9 cellular contexts compared by ENCODE assay signal in the genomic region with DNA sequence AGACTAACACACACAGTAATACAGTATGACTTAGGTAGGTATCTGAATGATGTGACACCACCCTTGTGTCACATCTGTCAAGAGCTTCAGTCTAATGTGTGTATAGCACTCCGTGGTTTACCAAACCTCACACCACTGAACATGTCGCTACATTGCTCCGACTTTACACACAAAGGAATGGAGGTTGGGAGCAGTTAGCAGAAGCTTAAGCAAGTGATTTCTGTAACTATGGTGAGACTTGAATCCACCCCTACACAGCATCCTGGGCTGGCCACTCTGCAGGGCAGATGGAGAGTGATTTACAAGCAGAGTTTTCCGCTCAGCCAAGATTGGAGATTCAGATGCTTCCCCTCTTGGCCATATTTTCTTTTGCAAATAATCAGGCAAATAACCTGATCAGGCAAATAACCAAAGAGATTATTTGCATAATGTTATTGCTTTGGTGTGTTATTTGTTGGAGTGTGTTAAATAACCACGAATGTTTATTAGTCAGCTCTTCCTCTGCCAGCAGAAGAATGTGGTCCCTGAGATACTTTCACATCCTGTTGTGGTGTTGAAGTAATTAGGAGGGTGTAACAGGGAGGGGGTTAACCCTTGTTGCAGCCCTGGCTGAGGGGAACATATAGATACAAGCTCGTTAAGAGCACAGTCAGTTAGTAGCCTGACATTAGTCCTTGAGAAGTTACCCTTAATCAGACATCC.
DNase-seq lines count a peak whose midpoint lies in the region; ATAC-seq and TF ChIP-seq lines count a peak whose summit lies in the region.
"Had no signal": no experiment of that assay in that cellular context is flagged by ENCODE, and none has a peak within 500 bp of the region (broad histone marks: within the 10 kb centered on the region; RNA-seq: fewer than 3 reads in every experiment).

No MANE protein-coding gene starts in this region.

- H3F3A ChIP-seq in PC-3 (ENCODE audit: low read length, unreplicated experiment): no peaks in the 10 kb centered on the region
- H3F3A ChIP-seq in neural progenitor cell (ENCODE audit: low read depth): no peaks in the 10 kb centered on the region

- H3K27ac Mint-ChIP-seq in neural progenitor cell: no peak overlapping the region

- no peak overlapping the region for H3K4me3 Mint-ChIP-seq in neural progenitor cell

- H3K36me3 ChIP-seq in KMS-11 (ENCODE audit: insufficient read depth): no peaks in the 10 kb centered on the region
- no peaks in the 10 kb centered on the region for H3K36me3 ChIP-seq in PC-3 (ENCODE audit: low read depth, low read length)
- no peaks in the 10 kb centered on the region for H3K36me3 ChIP-seq in neural progenitor cell

- H3K9me3 Mint-ChIP-seq in neural progenitor cell: no peaks in the 10 kb centered on the region

- DNase-seq in NK-92 treated with Interleukin-12 subunit alpha and Interleukin-12 subunit beta, amount 100 ng/mL, for 24 hours (lab: John Stamatoyannopoulos, UW): peak; percentile 51
- DNase-seq in NK-92 (lab: John Stamatoyannopoulos, UW; ENCODE audit: unreplicated experiment) (no peak), cardiac fibroblast (ENCODE audit: low read depth in 2 of 2) (peak; percentile 29 to 59), PC-3 (no peak), cerebellum (ENCODE audit: low spot score) (no peak), neural progenitor cell (ENCODE audit: low spot score) (no peak)

- no peaks in the 10 kb centered on the region for H3K36me3 Mint-ChIP-seq in neural progenitor cell

- CTCF ChIA-PET in PC-3 (lab: Charles Lee): no interaction called here

- H3K4me3 ChIP-seq in KMS-11 (IDR thresholded peaks at IDR 0.05; ENCODE audit: insufficient read depth, low read depth, low read length) (no peak overlapping the region), cardiac fibroblast (replicated peaks in 1 of 2; ENCODE audit: low read depth in 2 of 2, low read length in 2 of 2) (no peak overlapping the region), PC-3 (ENCODE audit: low read length) (no peak overlapping the region), neural progenitor cell (no peak overlapping the region)

- no peaks in the 10 kb centered on the region for H3K27me3 ChIP-seq in KMS-11 (ENCODE audit: insufficient read depth, low read depth)
- H3K27me3 ChIP-seq in PC-3 (ENCODE audit: low read length): no peaks in the 10 kb centered on the region
- H3K27me3 ChIP-seq in neural progenitor cell: no peaks in the 10 kb centered on the region

- H4K20me1 ChIP-seq in KMS-11 (ENCODE audit: insufficient read depth) (no peaks in the 10 kb centered on the region), PC-3 (ENCODE audit: low read length) (no peaks in the 10 kb centered on the region), neural progenitor cell (ENCODE audit: low read depth) (no peaks in the 10 kb centered on the region)

- H3K27ac ChIP-seq in KMS-11 (peak overlapping the region; percentile 2; the same call in 1 of the 2 replicates), PC-3 (ENCODE audit: low read length) (no peak overlapping the region), neural progenitor cell (no peak overlapping the region)
- H3K27ac ChIP-seq: 22Rv1 had no signal

- H2AFZ ChIP-seq in KMS-11 (ENCODE audit: low read depth) (no peak overlapping the region), PC-3 (ENCODE audit: low read length) (no peak overlapping the region), neural progenitor cell (replicated peaks) (no peak overlapping the region)

- peak overlapping the region; percentile 36 for H3K4me2 ChIP-seq in KMS-11
- H3K4me2 ChIP-seq in PC-3 (ENCODE audit: low read length): no peak overlapping the region
- H3K4me2 ChIP-seq in neural progenitor cell: no peak overlapping the region

- no peak for TF ChIP-seq CTCF in KMS-11 (conservative IDR thresholded peaks at IDR 0.05; ENCODE audit: low read depth, low read length)
- TF ChIP-seq CTCF in cardiac fibroblast (IDR thresholded peaks at IDR 0.05; ENCODE audit: low read depth, low read length): no peak
- no peak for TF ChIP-seq CTCF in PC-3 (conservative IDR thresholded peaks at IDR 0.05; ENCODE audit: low read depth, low read length)
- TF ChIP-seq CTCF in neural progenitor cell (IDR thresholded peaks at IDR 0.05): no peak

- no TSS peak for BruUV-seq in PC-3 (replicated peaks; lab: Mats Ljungman, UMichigan)

- peak; percentile 98 for ATAC-seq in GM21619 (IDR thresholded peaks at IDR 0.05; ENCODE audit: unreplicated experiment)
- no peak for ATAC-seq in PC-3

- H3K4me1 ChIP-seq in KMS-11 (ENCODE audit: low read depth, poor library complexity, severe bottlenecking) (peaks cover 22% of the 10 kb centered on the region), PC-3 (ENCODE audit: insufficient read depth, low read length) (no peaks in the 10 kb centered on the region), neural progenitor cell (peaks cover 7% of the 10 kb centered on the region)

- intact Hi-C loops in PC-3 (cut with micrococcal nuclease): no loop called here

- H3K4me1 Mint-ChIP-seq in neural progenitor cell: peaks cover 5% of the 10 kb centered on the region

- H3K79me2 ChIP-seq in KMS-11 (ENCODE audit: insufficient read depth, low read depth): no peaks in the 10 kb centered on the region
- no peaks in the 10 kb centered on the region for H3K79me2 ChIP-seq in PC-3 (ENCODE audit: low read length)
- no peaks in the 10 kb centered on the region for H3K79me2 ChIP-seq in neural progenitor cell (ENCODE audit: low read depth)

- H3K9me2 ChIP-seq in PC-3 (replicated peaks; ENCODE audit: low read length): no peaks in the 10 kb centered on the region

- H3K27me3 Mint-ChIP-seq in neural progenitor cell (ENCODE audit: insufficient read depth, low read depth): peaks cover 3% of the 10 kb centered on the region

- H3K9ac ChIP-seq in KMS-11: no peak overlapping the region
- H3K9ac ChIP-seq in PC-3 (ENCODE audit: low read length): no peak overlapping the region
- H3K9ac ChIP-seq in neural progenitor cell: no peak overlapping the region

- POLR2A ChIA-PET in PC-3 (lab: Charles Lee; ENCODE audit: unreplicated experiment): no interaction called here

- H3K9me3 ChIP-seq in PC-3 (ENCODE audit: low read length) (no peaks in the 10 kb centered on the region), neural progenitor cell (ENCODE audit: low read depth) (no peaks in the 10 kb centered on the region)

Comparison
In these comparisons a context has a peak if more than half of its experiments do, and no peak if none do; other contexts are left out.
1. DNase-seq: peak in NK-92 treated with Interleukin-12 subunit alpha and Interleukin-12 subunit beta, amount 100 ng/mL, for 24 hours (single experiment) and cardiac fibroblast (2 of 2); none in NK-92 (single experiment), PC-3 (single experiment), cerebellum (single experiment) and neural progenitor cell (single experiment).